ENCODE assay signal across 8 cellular contexts in the genomic region with DNA sequence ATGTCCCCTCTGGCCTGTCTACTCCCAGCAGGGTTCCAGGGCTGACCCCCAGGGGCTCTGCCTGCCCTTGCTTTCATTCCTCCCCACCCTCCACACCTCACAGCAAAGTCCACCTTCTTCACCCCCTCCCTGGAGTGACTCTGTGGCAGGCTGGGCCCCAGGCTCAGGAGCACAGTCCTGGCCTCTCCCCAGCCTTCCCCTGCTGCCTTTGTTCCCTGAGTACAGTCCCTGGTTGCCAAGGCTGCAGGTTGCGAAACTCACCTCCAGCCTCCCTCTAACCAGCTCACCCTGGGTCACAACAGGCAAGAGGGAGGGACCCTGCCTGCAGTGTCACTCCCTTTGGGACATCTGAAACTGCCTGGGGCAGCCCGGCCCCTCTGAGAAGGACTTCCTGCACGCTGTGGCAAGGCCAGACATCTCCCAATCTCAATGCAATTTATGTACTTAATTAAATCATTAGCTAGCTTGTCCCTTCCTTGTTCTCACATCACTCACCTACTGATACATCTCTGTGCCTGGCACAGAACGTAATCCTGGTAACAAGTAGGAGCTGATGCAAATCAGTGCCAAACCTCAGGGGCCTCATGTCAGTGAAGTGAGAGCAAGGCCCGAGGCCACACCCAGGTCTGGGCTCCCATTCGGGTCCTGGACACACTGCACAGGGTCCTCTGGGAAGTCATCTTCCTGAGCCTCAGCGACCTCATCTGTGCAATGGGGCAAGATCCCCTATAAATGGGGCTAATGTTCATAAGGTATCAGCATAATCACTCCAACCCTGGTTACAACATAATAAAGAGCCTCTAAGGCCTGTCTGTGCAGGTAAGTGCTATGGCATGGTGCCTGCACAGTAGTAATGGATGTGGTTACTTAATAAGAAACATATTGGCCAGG. TPM values are rescaled to one million over a fixed set of nuclear protein-coding genes. Genes with fewer than 3 reads are reported as not detected.
DNase-seq lines count a peak whose midpoint lies in the region; ATAC-seq, FAIRE-seq and TF ChIP-seq lines count a peak whose summit lies in the region.

No MANE protein-coding gene starts in this region.

- intact Hi-C loops in K562 (cut with micrococcal nuclease) = no loop called here
- intact Hi-C loops in activated CD4-positive, alpha-beta T cell treated with anti-CD3 and anti-CD28 coated beads for 36 hours (cut with DNase I, micrococcal nuclease) = no loop called here

- H3K9ac ChIP-seq in K562 (ENCODE audit: insufficient read depth in 1 of 2, low read depth in 2 of 2, low read length in 2 of 2) = peak overlapping the region in 1 of 2 experiments; percentile 37; a peak in 2 of 4 replicates

- BruUV-seq in K562 (replicated peaks; lab: Mats Ljungman, UMichigan) = no TSS peak

- H3K79me2 ChIP-seq in K562 (ENCODE audit: control insufficient read depth, insufficient read depth, low read length) = no peaks in the 10 kb centered on the region

- H3K9me1 ChIP-seq in K562 (ENCODE audit: control insufficient read depth, insufficient read depth, low read length) = peaks cover 4% of the 10 kb centered on the region

- H3K27me3 ChIP-seq in K562 (ENCODE audit: control insufficient read depth in 2 of 2, insufficient read depth in 2 of 2, low read length in 2 of 2) = no peaks in the 10 kb centered on the region

- H3K27ac ChIP-seq in K562 (ENCODE audit: extremely low read depth, low read depth, low read length) = no peak overlapping the region
- no peak overlapping the region for H3K27ac ChIP-seq in caudate nucleus (ENCODE audit: low read depth, low read length)

- POLR2A ChIA-PET in K562 (lab: Yijun Ruan, JAX) = interaction anchor here (0.5 kb wide), 1 partner anchor 305 kb away, joined by 3 read pairs; no protein-coding TSS in a partner anchor
- POLR2A ChIA-PET in activated CD4-positive, alpha-beta T cell treated with anti-CD3 and anti-CD28 coated beads for 36 hours (lab: Charles Lee) = interaction anchor here (1.0 kb wide), 1 partner anchor 47 kb away, joined by 5 read pairs; no protein-coding TSS in a partner anchor

- peak; percentile 73 for DNase-seq in LoVo (ENCODE audit: low spot score)
- peak in 1 of 4 experiments; percentile 13 for DNase-seq in K562 (ENCODE audit: extremely low read depth in 1 of 4, low spot score in 3 of 4)
- peak; percentile 95 for DNase-seq in mucosa of gallbladder (ENCODE audit: low spot score)
- DNase-seq in activated CD4-positive, alpha-beta T cell treated with anti-CD3 and anti-CD28 coated beads for 36 hours = no peak
- DNase-seq in cerebellar nuclear complex (lab: John Stamatoyannopoulos, UW) = no peak
- DNase-seq in caudate nucleus (lab: John Stamatoyannopoulos, UW) = no peak

- no peak overlapping the region for H3K4me3 Mint-ChIP-seq in activated CD4-positive, alpha-beta T cell treated with anti-CD3 and anti-CD28 coated beads for 36 hours

- TF ChIP-seq CTCF in K562 (IDR thresholded peaks at IDR 0.05 in 2 of 3, conservative IDR thresholded peaks at IDR 0.05 in 1 of 3; ENCODE audit: insufficient read depth in 2 of 3, low read depth in 1 of 3, low read length in 3 of 3) = no peak

- no peaks in the 10 kb centered on the region for H3K36me3 Mint-ChIP-seq in activated CD4-positive, alpha-beta T cell treated with anti-CD3 and anti-CD28 coated beads for 36 hours (ENCODE audit: low read depth)

- TF ChIP-seq EP300 in K562 (IDR thresholded peaks at IDR 0.05; ENCODE audit: low read length) = no peak

- WGBS in K562 (ENCODE audit: insufficient coverage, low coverage, missing lambda C conversion rate) = 62% methylated on average over 7 of the region's 7 CpGs

- H3K4me1 ChIP-seq in K562 (replicated peaks in 1 of 2; ENCODE audit: control insufficient read depth in 2 of 2, insufficient read depth in 2 of 2, low read length in 2 of 2) = peaks cover 2 to 10% of the 10 kb centered on the region in 2 experiments; a peak in 3 of 5 replicates

- H3K4me1 Mint-ChIP-seq in activated CD4-positive, alpha-beta T cell treated with anti-CD3 and anti-CD28 coated beads for 36 hours = no peaks in the 10 kb centered on the region

- no peak for TF ChIP-seq POLR2A in K562 (conservative IDR thresholded peaks at IDR 0.05)

- H3K4me2 ChIP-seq in K562 (ENCODE audit: insufficient read depth, low read length) = no peak overlapping the region

- H3K9me3 Mint-ChIP-seq in activated CD4-positive, alpha-beta T cell treated with anti-CD3 and anti-CD28 coated beads for 36 hours (ENCODE audit: low read depth) = no peaks in the 10 kb centered on the region

- H3K36me3 ChIP-seq in K562 (ENCODE audit: control insufficient read depth, insufficient read depth, low read length) = peaks cover 20% of the 10 kb centered on the region; the same call in 2 of the 3 replicates

- ATAC-seq in GM18909 (IDR thresholded peaks at IDR 0.05; ENCODE audit: poor library complexity, unreplicated experiment) (peak; percentile 40), K562 (peak; percentile 33), HG03457 (IDR thresholded peaks at IDR 0.05; ENCODE audit: unreplicated experiment) (no peak)
- no peak for ATAC-seq in activated CD4-positive, alpha-beta T cell treated with anti-CD3 and anti-CD28 coated beads for 36 hours

- H3K9me3 ChIP-seq in K562 (replicated peaks; ENCODE audit: control insufficient read depth, insufficient read depth, low read depth, low read length) = no peaks in the 10 kb centered on the region

- no peak for TF ChIP-seq RAD21 in K562 (CRISPR knock-in tag; conservative IDR thresholded peaks at IDR 0.05 in 1 of 2, IDR thresholded peaks at IDR 0.05 in 1 of 2)

- FAIRE-seq in K562 (lab: Jason Lieb, UNC) = no peak

- no peak overlapping the region for H3K27ac Mint-ChIP-seq in activated CD4-positive, alpha-beta T cell treated with anti-CD3 and anti-CD28 coated beads for 36 hours

- CTCF ChIA-PET in K562 (lab: Yijun Ruan, JAX; ENCODE audit: low intra/inter-chr PET ratio) = interaction anchor here (0.6 kb wide), 1 partner anchor 29 kb away, joined by 3 read pairs; no protein-coding TSS in a partner anchor
- CTCF ChIA-PET in activated CD4-positive, alpha-beta T cell treated with anti-CD3 and anti-CD28 coated beads for 36 hours (lab: Charles Lee) = no interaction called here

- in situ Hi-C loops in K562 (cut with MboI) = no loop called here

- H2AFZ ChIP-seq in K562 (ENCODE audit: low read depth, low read length) = no peak overlapping the region

- no peak overlapping the region for H3K4me3 ChIP-seq in K562

- H4K20me1 ChIP-seq in K562 (replicated peaks; ENCODE audit: control insufficient read depth, insufficient read depth, low read length) = no peaks in the 10 kb centered on the region

- no peaks in the 10 kb centered on the region for H3K27me3 Mint-ChIP-seq in activated CD4-positive, alpha-beta T cell treated with anti-CD3 and anti-CD28 coated beads for 36 hours

TF ChIP-seq in K562, 482 proteins besides CTCF, POLR2A, EP300 and RAD21 (continues in another document):
- TF ChIP-seq CREBBP (IDR thresholded peaks at IDR 0.05; ENCODE audit: low read depth, low read length) (no peak), KDM1A (IDR thresholded peaks at IDR 0.05) (no peak)

RNA-seq across cellular contexts. Expression of gene TRIM14, which starts 27.3 kb away (rescaled TPM):
- total RNA-seq in K562 (2011; cell fraction: chromatin; rRNA removed; ENCODE audit: low replicate concordance) = 24.8 and 33.6 TPM in 2 replicates
- 15.1 and 15.7 TPM in 2 replicates for total RNA-seq in K562 (2011; cell fraction: nucleolus; rRNA removed)
- 20.1 and 31.3 TPM in 2 replicates for total RNA-seq in K562 (2011; cell fraction: nucleoplasm; rRNA removed)
- total RNA-seq in K562 (2014; rRNA removed) (17.9 and 24.7 TPM in 2 replicates), K562 (2014; rRNA removed; fragmentation: Illumina TruSeq; extraction: Trizol) (17.0 and 17.5 TPM in 2 replicates), K562 (2015; rRNA removed; fragmentation: Illumina TruSeq; extraction: Trizol) (12.2 and 13.3 TPM in 2 replicates), K562 (2021) (41.0 and 48.5 TPM in 2 replicates), mucosa of gallbladder (44.4 TPM)
- polyA plus RNA-seq in K562 (2011; rRNA removed) (19.1 and 24.8 TPM in 2 replicates), K562 (2014; fragmentation: Illumina TruSeq; extraction: Trizol) (34.1 and 40.0 TPM in 2 replicates), K562 (2014; fragmentation: Nextera tagmentation; extraction: Ambion mirVana) (1 to 10 TPM; 7.6 to 8.3 TPM), K562 (2014; rRNA removed) (30.1 and 32.7 TPM in 2 replicates)
- polyA plus RNA-seq in K562 (2011; cell fraction: cytosol; rRNA removed) = 17.9 and 36.4 TPM in 2 replicates
- polyA plus RNA-seq in K562 (2011; cell fraction: nucleus; rRNA removed) = 22.9 and 38.7 TPM in 2 replicates
- polyA plus RNA-seq in K562 (2012) = 21.4 and 21.8 TPM in 2 replicates
- polyA minus RNA-seq in K562 (2011; rRNA and poly(A)+ RNA removed) = 12.4 and 15.6 TPM in 2 replicates
- polyA minus RNA-seq in K562 (2011; cell fraction: cytosol; rRNA and poly(A)+ RNA removed) = 13.0 and 14.8 TPM in 2 replicates
- polyA minus RNA-seq in K562 (2011; cell fraction: nucleus; rRNA and poly(A)+ RNA removed) = 5.8 and 7.0 TPM in 2 replicates
- total RNA-seq in activated CD4-positive, alpha-beta T cell treated with anti-CD3 and anti-CD28 coated beads for 36 hours = 10 to 100 TPM; 54.6 to 59.6 TPM

RNA-seq across cellular contexts. Expression of gene CORO2A, which starts 46.1 kb away (rescaled TPM):
- total RNA-seq in K562 (2011; cell fraction: chromatin; rRNA removed; ENCODE audit: low replicate concordance) = 10.6 and 16.2 TPM in 2 replicates
- total RNA-seq in K562 (2011; cell fraction: nucleolus; rRNA removed) = 11.2 and 12.9 TPM in 2 replicates
- total RNA-seq in K562 (2011; cell fraction: nucleoplasm; rRNA removed) = 11.4 and 11.6 TPM in 2 replicates
- total RNA-seq in K562 (2014; rRNA removed) (13.4 and 20.8 TPM in 2 replicates), K562 (2014; rRNA removed; fragmentation: Illumina TruSeq; extraction: Trizol) (17.5 and 20.0 TPM in 2 replicates), K562 (2015; rRNA removed; fragmentation: Illumina TruSeq; extraction: Trizol) (16.3 and 16.5 TPM in 2 replicates), K562 (2021) (21.1 and 21.3 TPM in 2 replicates), mucosa of gallbladder (129 TPM)
- polyA plus RNA-seq in K562 (2011; rRNA removed) (13.2 and 18.7 TPM in 2 replicates), K562 (2014; fragmentation: Illumina TruSeq; extraction: Trizol) (23.5 and 26.6 TPM in 2 replicates), K562 (2014; fragmentation: Nextera tagmentation; extraction: Ambion mirVana) (10 to 100 TPM in 1 of 2 experiments, 1 to 10 TPM in 1; 9.5 to 12.2 TPM), K562 (2014; rRNA removed) (18.0 and 20.3 TPM in 2 replicates)
- polyA plus RNA-seq in K562 (2011; cell fraction: cytosol; rRNA removed) = 15.4 and 25.7 TPM in 2 replicates
- polyA plus RNA-seq in K562 (2011; cell fraction: nucleus; rRNA removed) = 8.4 and 15.2 TPM in 2 replicates
- polyA plus RNA-seq in K562 (2012) = 14.3 and 16.8 TPM in 2 replicates
- polyA minus RNA-seq in K562 (2011; rRNA and poly(A)+ RNA removed) = 13.1 and 21.5 TPM in 2 replicates
- 8.4 and 12.5 TPM in 2 replicates for polyA minus RNA-seq in K562 (2011; cell fraction: cytosol; rRNA and poly(A)+ RNA removed)
- polyA minus RNA-seq in K562 (2011; cell fraction: nucleus; rRNA and poly(A)+ RNA removed) = 4.7 and 5.2 TPM in 2 replicates
- total RNA-seq in activated CD4-positive, alpha-beta T cell treated with anti-CD3 and anti-CD28 coated beads for 36 hours = 10 to 100 TPM in 1 of 2 experiments, 1 to 10 TPM in 1; 9.7 to 10.3 TPM

Comparison
In these comparisons a context has a peak if more than half of its experiments do, and no peak if none do; other contexts are left out.
1. ATAC-seq: peak in GM18909 (single experiment) and K562 (single experiment); none in activated CD4-positive, alpha-beta T cell treated with anti-CD3 and anti-CD28 coated beads for 36 hours (single experiment) and HG03457 (single experiment).
2. DNase-seq: peak in LoVo (single experiment) and mucosa of gallbladder (single experiment); none in activated CD4-positive, alpha-beta T cell treated with anti-CD3 and anti-CD28 coated beads for 36 hours (single experiment), cerebellar nuclear complex (0 of 2) and caudate nucleus (0 of 61).